ENCODE assay signal across 13 cellular contexts in the genomic region with DNA sequence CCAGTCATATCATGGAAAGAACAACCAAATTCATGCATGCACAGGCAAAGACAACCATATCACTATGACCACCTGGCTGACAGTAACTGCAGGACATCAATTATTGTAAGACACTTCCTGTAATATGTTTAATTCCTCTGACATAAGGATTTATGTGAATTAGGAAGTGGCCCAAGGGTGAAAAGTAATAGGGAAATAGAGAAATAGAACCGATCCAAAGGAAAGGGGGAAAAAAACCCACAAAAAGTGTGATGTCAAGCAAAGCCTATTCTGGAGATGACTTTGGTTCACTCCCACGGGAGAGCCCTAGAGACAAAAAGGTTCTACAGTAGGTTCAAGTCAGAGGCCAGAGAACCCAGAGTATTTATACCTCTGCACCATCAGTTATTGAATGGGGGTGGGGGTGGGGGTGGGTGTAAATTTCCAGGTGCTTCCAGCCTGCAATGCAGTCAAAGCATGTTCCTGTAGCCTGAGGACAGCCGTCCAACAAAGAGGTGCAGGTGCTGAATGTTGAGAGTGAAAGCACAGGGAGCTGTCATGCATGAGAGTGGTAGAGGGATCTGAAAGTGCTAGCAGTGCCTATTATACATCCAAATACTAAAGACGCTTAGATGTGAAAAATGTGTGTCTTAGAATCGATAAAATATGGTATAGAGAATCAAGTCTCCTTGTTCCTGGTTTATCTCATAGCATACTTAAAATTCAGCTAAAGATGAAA.
DNase-seq lines count a peak whose midpoint lies in the region; ATAC-seq and TF ChIP-seq lines count a peak whose summit lies in the region.
"Had no signal": no experiment of that assay in that cellular context is flagged by ENCODE, and none has a peak within 500 bp of the region (broad histone marks: within the 10 kb centered on the region; RNA-seq: fewer than 3 reads in every experiment).

No MANE protein-coding gene starts in this region.

- H3K27me3 Mint-ChIP-seq in GM23338 (ENCODE audit: insufficient read depth, low read depth, poor library complexity): peaks cover 1% of the 10 kb centered on the region

- H3K4me1 Mint-ChIP-seq in GM23338: no peaks in the 10 kb centered on the region

- peaks cover 5% of the 10 kb centered on the region for H3K9me3 Mint-ChIP-seq in GM23338

- H3K4me3 Mint-ChIP-seq in GM23338: no peak overlapping the region

- H2AFZ ChIP-seq in GM23338: no peak overlapping the region
- H2AFZ ChIP-seq: PC-9 had no signal

- H3K9me3 ChIP-seq in BLaER1 treated with 17β-estradiol and CSF1 and Interleukin-3, amounts not matched to agents 10 nM and 100 nM (replicated peaks in 1 of 11): peaks cover 4 to 10% (median 6%) of the 10 kb centered on the region in 11 experiments; a peak in 14 of 22 replicates

- DNase-seq in GM23338 (ENCODE audit: low spot score): no peak
- DNase-seq in activated naive CD4-positive, alpha-beta T cell treated with anti-CD3 and anti-CD28 coated beads, Interleukin-2, amount 50 U/mL, for 16 hours: no peak
- DNase-seq in cerebellum (ENCODE audit: low spot score): no peak
- DNase-seq in NCI-H1930 (lab: John Stamatoyannopoulos, UW): no peak
- DNase-seq: activated CD4-positive, CD25-positive, alpha-beta regulatory T cell; hypothalamus; PC-9 had no signal

- no peak overlapping the region for H3K27ac Mint-ChIP-seq in GM23338

- peaks cover 4% of the 10 kb centered on the region; the same call in 2 of the 3 replicates for H3K36me3 Mint-ChIP-seq in GM23338 (ENCODE audit: low read depth)

- H4K20me1 ChIP-seq in BLaER1 treated with 17β-estradiol and CSF1 and Interleukin-3, amounts not matched to agents 10 nM and 100 nM: no peaks in the 10 kb centered on the region
- no peaks in the 10 kb centered on the region for H4K20me1 ChIP-seq in GM23338 (replicated peaks; ENCODE audit: insufficient read depth)

- no peak for TF ChIP-seq CTCF in GM23338 (conservative IDR thresholded peaks at IDR 0.05; ENCODE audit: low read depth in 2 of 2)

- ATAC-seq in GM19025 (IDR thresholded peaks at IDR 0.05; ENCODE audit: low read depth, unreplicated experiment) (peak; percentile 75), HG02610 (IDR thresholded peaks at IDR 0.05; ENCODE audit: unreplicated experiment) (peak; percentile 81), HG03442 (IDR thresholded peaks at IDR 0.05; ENCODE audit: unreplicated experiment) (peak; percentile 86), GM23338 (no peak)
- ATAC-seq: activated naive CD4-positive, alpha-beta T cell treated with anti-CD3 and anti-CD28 coated beads, Interleukin-2, amount 50 U/mL, for 72 hours had no signal

- H3K79me2 ChIP-seq in GM23338 (replicated peaks; ENCODE audit: insufficient read depth): no peaks in the 10 kb centered on the region

- H3K4me1 ChIP-seq in BLaER1 treated with 17β-estradiol and CSF1 and Interleukin-3, amounts not matched to agents 10 nM and 100 nM: peaks cover 0 to 11% (median 9%) of the 10 kb centered on the region in 10 experiments; a peak in 14 of 20 replicates
- H3K4me1 ChIP-seq in GM23338 (ENCODE audit: insufficient read depth): no peaks in the 10 kb centered on the region

- peak overlapping the region in 6 of 11 experiments; percentile 15 to 23 (median 18); a peak in 5 of 22 replicates for H3K4me2 ChIP-seq in BLaER1 treated with 17β-estradiol and CSF1 and Interleukin-3, amounts not matched to agents 10 nM and 100 nM
- H3K4me2 ChIP-seq in GM23338: no peak overlapping the region
- H3K4me2 ChIP-seq: PC-9 had no signal

- no peaks in the 10 kb centered on the region for H3K9me2 ChIP-seq in GM23338 (ENCODE audit: insufficient read depth)

- no peaks in the 10 kb centered on the region for H3K27me3 ChIP-seq in BLaER1 treated with 17β-estradiol and CSF1 and Interleukin-3, amounts not matched to agents 10 nM and 100 nM
- no peaks in the 10 kb centered on the region for H3K27me3 ChIP-seq in GM23338 (ENCODE audit: insufficient read depth)

- no peak overlapping the region for H3K9ac ChIP-seq in BLaER1 treated with 17β-estradiol and CSF1 and Interleukin-3, amounts not matched to agents 10 nM and 100 nM

- no peak overlapping the region for H3K27ac ChIP-seq in BLaER1 treated with 17β-estradiol and CSF1 and Interleukin-3, amounts not matched to agents 10 nM and 100 nM
- no peak overlapping the region for H3K27ac ChIP-seq in GM23338 (ENCODE audit: low read depth)
- H3K27ac ChIP-seq: C4-2B, PC-9 had no signal

- no peak overlapping the region for H3K4me3 ChIP-seq in BLaER1 treated with 17β-estradiol and CSF1 and Interleukin-3, amounts not matched to agents 10 nM and 100 nM
- no peak overlapping the region for H3K4me3 ChIP-seq in GM23338
- H3K4me3 ChIP-seq: PC-9 had no signal

- no peaks in the 10 kb centered on the region for H3F3A ChIP-seq in GM23338 (replicated peaks; ENCODE audit: low read depth)

- H3K36me3 ChIP-seq in BLaER1 treated with 17β-estradiol and CSF1 and Interleukin-3, amounts not matched to agents 10 nM and 100 nM: peaks cover 0 to 11% (median 0%) of the 10 kb centered on the region in 11 experiments; a peak in 1 of 22 replicates
- H3K36me3 ChIP-seq in GM23338 (ENCODE audit: insufficient read depth): no peaks in the 10 kb centered on the region

TF ChIP-seq in GM23338, 12 proteins besides CTCF, POLR2A, EP300 and RAD21:
- TF ChIP-seq STAT1 (IDR thresholded peaks at IDR 0.05; ENCODE audit: unreplicated experiment) (no peak), ZNF331 (CRISPR knock-in tag; IDR thresholded peaks at IDR 0.05; ENCODE audit: low read depth) (no peak)
- TF ChIP-seq, protein P1, sequence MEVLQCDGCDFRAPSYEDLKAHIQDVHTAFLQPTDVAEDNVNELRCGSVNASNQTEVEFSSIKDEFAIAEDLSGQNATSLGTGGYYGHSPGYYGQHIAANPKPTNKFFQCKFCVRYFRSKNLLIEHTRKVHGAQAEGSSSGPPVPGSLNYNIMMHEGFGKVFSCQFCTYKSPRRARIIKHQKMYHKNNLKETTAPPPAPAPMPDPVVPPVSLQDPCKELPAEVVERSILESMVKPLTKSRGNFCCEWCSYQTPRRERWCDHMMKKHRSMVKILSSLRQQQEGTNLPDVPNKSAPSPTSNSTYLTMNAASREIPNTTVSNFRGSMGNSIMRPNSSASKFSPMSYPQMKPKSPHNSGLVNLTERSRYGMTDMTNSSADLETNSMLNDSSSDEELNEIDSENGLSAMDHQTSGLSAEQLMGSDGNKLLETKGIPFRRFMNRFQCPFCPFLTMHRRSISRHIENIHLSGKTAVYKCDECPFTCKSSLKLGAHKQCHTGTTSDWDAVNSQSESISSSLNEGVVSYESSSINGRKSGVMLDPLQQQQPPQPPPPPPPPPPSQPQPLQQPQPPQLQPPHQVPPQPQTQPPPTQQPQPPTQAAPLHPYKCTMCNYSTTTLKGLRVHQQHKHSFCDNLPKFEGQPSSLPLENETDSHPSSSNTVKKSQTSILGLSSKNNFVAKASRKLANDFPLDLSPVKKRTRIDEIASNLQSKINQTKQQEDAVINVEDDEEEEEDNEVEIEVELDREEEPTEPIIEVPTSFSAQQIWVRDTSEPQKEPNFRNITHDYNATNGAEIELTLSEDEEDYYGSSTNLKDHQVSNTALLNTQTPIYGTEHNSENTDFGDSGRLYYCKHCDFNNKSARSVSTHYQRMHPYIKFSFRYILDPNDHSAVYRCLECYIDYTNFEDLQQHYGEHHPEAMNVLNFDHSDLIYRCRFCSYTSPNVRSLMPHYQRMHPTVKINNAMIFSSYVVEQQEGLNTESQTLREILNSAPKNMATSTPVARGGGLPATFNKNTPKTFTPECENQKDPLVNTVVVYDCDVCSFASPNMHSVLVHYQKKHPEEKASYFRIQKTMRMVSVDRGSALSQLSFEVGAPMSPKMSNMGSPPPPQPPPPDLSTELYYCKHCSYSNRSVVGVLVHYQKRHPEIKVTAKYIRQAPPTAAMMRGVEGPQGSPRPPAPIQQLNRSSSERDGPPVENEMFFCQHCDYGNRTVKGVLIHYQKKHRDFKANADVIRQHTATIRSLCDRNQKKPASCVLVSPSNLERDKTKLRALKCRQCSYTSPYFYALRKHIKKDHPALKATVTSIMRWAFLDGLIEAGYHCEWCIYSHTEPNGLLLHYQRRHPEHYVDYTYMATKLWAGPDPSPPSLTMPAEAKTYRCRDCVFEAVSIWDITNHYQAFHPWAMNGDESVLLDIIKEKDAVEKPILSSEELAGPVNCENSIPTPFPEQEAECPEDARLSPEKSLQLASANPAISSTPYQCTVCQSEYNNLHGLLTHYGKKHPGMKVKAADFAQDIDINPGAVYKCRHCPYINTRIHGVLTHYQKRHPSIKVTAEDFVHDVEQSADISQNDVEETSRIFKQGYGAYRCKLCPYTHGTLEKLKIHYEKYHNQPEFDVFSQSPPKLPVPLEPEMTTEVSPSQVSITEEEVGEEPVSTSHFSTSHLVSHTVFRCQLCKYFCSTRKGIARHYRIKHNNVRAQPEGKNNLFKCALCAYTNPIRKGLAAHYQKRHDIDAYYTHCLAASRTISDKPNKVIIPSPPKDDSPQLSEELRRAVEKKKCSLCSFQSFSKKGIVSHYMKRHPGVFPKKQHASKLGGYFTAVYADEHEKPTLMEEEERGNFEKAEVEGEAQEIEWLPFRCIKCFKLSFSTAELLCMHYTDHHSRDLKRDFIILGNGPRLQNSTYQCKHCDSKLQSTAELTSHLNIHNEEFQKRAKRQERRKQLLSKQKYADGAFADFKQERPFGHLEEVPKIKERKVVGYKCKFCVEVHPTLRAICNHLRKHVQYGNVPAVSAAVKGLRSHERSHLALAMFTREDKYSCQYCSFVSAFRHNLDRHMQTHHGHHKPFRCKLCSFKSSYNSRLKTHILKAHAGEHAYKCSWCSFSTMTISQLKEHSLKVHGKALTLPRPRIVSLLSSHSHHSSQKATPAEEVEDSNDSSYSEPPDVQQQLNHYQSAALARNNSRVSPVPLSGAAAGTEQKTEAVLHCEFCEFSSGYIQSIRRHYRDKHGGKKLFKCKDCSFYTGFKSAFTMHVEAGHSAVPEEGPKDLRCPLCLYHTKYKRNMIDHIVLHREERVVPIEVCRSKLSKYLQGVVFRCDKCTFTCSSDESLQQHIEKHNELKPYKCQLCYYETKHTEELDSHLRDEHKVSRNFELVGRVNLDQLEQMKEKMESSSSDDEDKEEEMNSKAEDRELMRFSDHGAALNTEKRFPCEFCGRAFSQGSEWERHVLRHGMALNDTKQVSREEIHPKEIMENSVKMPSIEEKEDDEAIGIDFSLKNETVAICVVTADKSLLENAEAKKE (CRISPR knock-in tag; IDR thresholded peaks at IDR 0.05): no peak
